In the genomic region with DNA sequence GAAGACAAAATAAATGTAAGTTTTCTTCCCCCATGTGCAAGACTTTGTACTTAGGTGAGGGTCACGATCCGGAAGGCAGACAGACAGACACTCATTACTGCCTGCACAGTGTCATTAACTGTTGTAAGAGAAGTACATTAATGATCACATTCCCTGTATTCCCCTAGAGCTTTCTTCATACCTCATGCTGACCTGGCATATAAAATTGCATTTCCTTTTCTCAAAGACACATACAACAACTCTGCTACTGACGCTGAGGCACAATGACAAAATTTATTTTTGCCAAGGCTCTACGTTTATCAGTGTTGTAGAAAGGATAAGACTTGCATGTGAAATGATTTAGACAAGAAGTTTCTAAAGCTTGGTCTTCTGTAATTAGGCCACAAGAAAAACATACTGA, we compare ENCODE assay signal across 19 cellular contexts. TPM values are rescaled to one million over a fixed set of nuclear protein-coding genes. Genes with fewer than 3 reads are reported as not detected.
DNase-seq lines count a peak whose midpoint lies in the region; ATAC-seq and TF ChIP-seq lines count a peak whose summit lies in the region.
"Had no signal": no experiment of that assay in that cellular context is flagged by ENCODE, and none has a peak within 500 bp of the region (broad histone marks: within the 10 kb centered on the region; RNA-seq: fewer than 3 reads in every experiment).

No MANE protein-coding gene starts in this region.

- peak overlapping the region; percentile 100 for H3K27ac ChIP-seq in left ventricle myocardium inferior (replicated peaks)
- no peak overlapping the region for H3K27ac ChIP-seq in PC-3 (ENCODE audit: low read length)
- peak overlapping the region in 43 of 59 donors; percentile 2 to 99 (median 61) for H3K27ac ChIP-seq in dorsolateral prefrontal cortex
- no peak overlapping the region for H3K27ac ChIP-seq in skeletal muscle tissue (ENCODE audit: low read depth, low read length)
- H3K27ac ChIP-seq: C4-2B had no signal

- TF ChIP-seq CTCF in left ventricle myocardium inferior (IDR thresholded peaks at IDR 0.05; ENCODE audit: borderline replicate concordance) (no peak), PC-3 (conservative IDR thresholded peaks at IDR 0.05; ENCODE audit: low read depth, low read length) (no peak), dorsolateral prefrontal cortex (IDR thresholded peaks at IDR 0.05 in 54 of 56, conservative IDR thresholded peaks at IDR 0.05 in 2 of 56; ENCODE audit: low read depth in 1 of 56, partially characterized antibody in 56 of 56) (no peak)

- peaks cover 42% of the 10 kb centered on the region for H3K79me2 ChIP-seq in PC-3 (ENCODE audit: low read length)

- CTCF ChIA-PET in PC-3 (lab: Charles Lee): interaction anchor here (0.6 kb wide), 1 partner anchor 70 kb away, joined by 5 read pairs; no protein-coding TSS in a partner anchor

- H3K27me3 ChIP-seq in left ventricle myocardium inferior (ENCODE audit: low read depth): no peaks in the 10 kb centered on the region
- H3K27me3 ChIP-seq in PC-3 (ENCODE audit: low read length): no peaks in the 10 kb centered on the region
- H3K27me3 ChIP-seq in dorsolateral prefrontal cortex: no peaks in the 10 kb centered on the region
- H3K27me3 ChIP-seq in skeletal muscle tissue (ENCODE audit: control insufficient read depth in 3 of 3, insufficient read depth in 3 of 3, low read length in 3 of 3): no peaks in the 10 kb centered on the region

- H3K4me3 ChIP-seq in left ventricle myocardium inferior (peak overlapping the region; percentile 85), PC-3 (ENCODE audit: low read length) (no peak overlapping the region), dorsolateral prefrontal cortex (peak overlapping the region in 32 of 59 donors; percentile 3 to 91 (median 74)), skeletal muscle tissue (ENCODE audit: low read length in 3 of 3) (peak overlapping the region in 1 of 3 donors; percentile 4)

- intact Hi-C loops in left ventricle myocardium inferior (cut with micrococcal nuclease): no loop called here
- intact Hi-C loops in Right ventricle myocardium superior (cut with DNase I): no loop called here
- intact Hi-C loops in PC-3 (cut with micrococcal nuclease): no loop called here
- intact Hi-C loops in dorsolateral prefrontal cortex (cut with DNase I): loop anchor here in 1 of 2 donors (5.0 to 10.0 kb wide), 2 partner anchors 154 to 342 kb away; no protein-coding TSS in a partner anchor

- no peak overlapping the region for H3K9ac ChIP-seq in PC-3 (ENCODE audit: low read length)
- peak overlapping the region in 2 of 3 donors; percentile 34 to 59 for H3K9ac ChIP-seq in skeletal muscle tissue (ENCODE audit: low read depth in 1 of 3, low read length in 3 of 3)

- DNase-seq in left ventricle myocardium inferior: no peak
- DNase-seq in Right ventricle myocardium superior: no peak
- no peak for DNase-seq in PC-3
- DNase-seq in dorsolateral prefrontal cortex: no peak
- no peak for DNase-seq in NCI-H774 (lab: John Stamatoyannopoulos, UW)
- DNase-seq in OCI-M1 (lab: John Stamatoyannopoulos, UW): no peak
- DNase-seq: DMS53, GDM1, Karpas-422, NCI-H1694, NCI-H2081, NCI-H2171 treated with DMSO at 0.1 percent for 48 hours, NCI-H446, NCI-H526 had no signal

- H3K36me3 ChIP-seq in left ventricle myocardium inferior (no peaks in the 10 kb centered on the region), PC-3 (ENCODE audit: low read depth, low read length) (no peaks in the 10 kb centered on the region), skeletal muscle tissue (ENCODE audit: control insufficient read depth in 3 of 3, insufficient read depth in 3 of 3, low read length in 3 of 3) (no peaks in the 10 kb centered on the region)

- peaks cover 65% of the 10 kb centered on the region for H3K4me1 ChIP-seq in left ventricle myocardium inferior
- peaks cover 30% of the 10 kb centered on the region for H3K4me1 ChIP-seq in PC-3 (ENCODE audit: insufficient read depth, low read length)
- peaks cover 24 to 38% (median 34%) of the 10 kb centered on the region in 3 donors for H3K4me1 ChIP-seq in skeletal muscle tissue (ENCODE audit: control insufficient read depth in 3 of 3, insufficient read depth in 3 of 3, low read length in 3 of 3)

- no peak overlapping the region for H2AFZ ChIP-seq in PC-3 (ENCODE audit: low read length)

- POLR2A ChIA-PET in PC-3 (lab: Charles Lee; ENCODE audit: unreplicated experiment): no interaction called here

- no peaks in the 10 kb centered on the region for H3K9me2 ChIP-seq in PC-3 (replicated peaks; ENCODE audit: low read length)

- peak overlapping the region; percentile 96; the same call in 1 of the 2 replicates for H3K4me2 ChIP-seq in PC-3 (ENCODE audit: low read length)

- BruUV-seq in PC-3 (replicated peaks; lab: Mats Ljungman, UMichigan): no TSS peak

- no peaks in the 10 kb centered on the region for H3F3A ChIP-seq in PC-3 (ENCODE audit: low read length, unreplicated experiment)

- H4K20me1 ChIP-seq in PC-3 (ENCODE audit: low read length): peaks cover 6% of the 10 kb centered on the region; the same call in 1 of the 2 replicates

- H3K9me3 ChIP-seq in left ventricle myocardium inferior (replicated peaks) (no peaks in the 10 kb centered on the region), PC-3 (ENCODE audit: low read length) (no peaks in the 10 kb centered on the region), skeletal muscle tissue (ENCODE audit: control insufficient read depth in 3 of 3, low read length in 3 of 3) (no peaks in the 10 kb centered on the region)

- no peak for ATAC-seq in Right ventricle myocardium superior (ENCODE audit: poor library complexity)
- ATAC-seq in PC-3: no peak
- no peak for ATAC-seq in GM18858 (IDR thresholded peaks at IDR 0.05; ENCODE audit: unreplicated experiment)
- ATAC-seq: HCT116 had no signal

RNA-seq across cellular contexts. Expression of a gene that starts 3.0 kb away (rescaled TPM):
- total RNA-seq in left ventricle myocardium inferior (1.0 TPM), Right ventricle myocardium superior (0.94 TPM), PC-3 (2014; rRNA removed) (0.86 and 1.8 TPM in 2 replicates), dorsolateral prefrontal cortex (10 to 100 TPM in 66 of 120 experiments, 1 to 10 TPM in 54; 4.1 to 21.0 (median 10.6) TPM), skeletal muscle tissue (3.7 TPM)

RNA-seq across cellular contexts. Expression of a gene that starts 3.7 kb away (rescaled TPM):
- total RNA-seq in left ventricle myocardium inferior (11.4 TPM), Right ventricle myocardium superior (12.7 TPM), PC-3 (2014; rRNA removed) (5.6 and 6.3 TPM in 2 replicates), dorsolateral prefrontal cortex (10 to 100 TPM in 20 of 120 experiments, 1 to 10 TPM in 100; 4.8 to 20.2 (median 8.0) TPM), skeletal muscle tissue (6.8 TPM)

RNA-seq across cellular contexts. Expression of a gene that starts 3.8 kb away (rescaled TPM):
- 37.4 TPM for total RNA-seq in left ventricle myocardium inferior
- 37.9 TPM for total RNA-seq in Right ventricle myocardium superior
- 6.3 and 7.2 TPM in 2 replicates for total RNA-seq in PC-3 (2014; rRNA removed)
- total RNA-seq in dorsolateral prefrontal cortex: 100 to 1,000 TPM in 68 of 120 experiments, 10 to 100 TPM in 52; 61.3 to 145 (median 103) TPM
- 7.3 TPM for total RNA-seq in skeletal muscle tissue

RNA-seq across cellular contexts. Expression of a gene that starts 21.8 kb away (rescaled TPM):
- 1.3 TPM for total RNA-seq in left ventricle myocardium inferior
- 1.6 TPM for total RNA-seq in Right ventricle myocardium superior
- total RNA-seq in PC-3 (2014; rRNA removed): 1.2 and 1.4 TPM in 2 replicates
- 10 to 100 TPM in 19 of 120 experiments, 1 to 10 TPM in 101; 2.0 to 19.0 (median 6.6) TPM for total RNA-seq in dorsolateral prefrontal cortex
- 0.52 TPM for total RNA-seq in skeletal muscle tissue
- total RNA-seq: A172 had no signal

Comparison
In these comparisons a context has a peak if more than half of its experiments do, and no peak if none do; other contexts are left out.
1. H3K27ac ChIP-seq: peak in left ventricle myocardium inferior (single experiment) and dorsolateral prefrontal cortex (43 of 59); none in PC-3 (single experiment) and skeletal muscle tissue (single experiment).